In genomic region chr1:154698320-154699096, GRCh38 we compare ENCODE assay signal across 19 cellular contexts.
DNase-seq lines count a peak whose midpoint lies in the region; ATAC-seq, FAIRE-seq and TF ChIP-seq lines count a peak whose summit lies in the region.
"Had no signal": no experiment of that assay in that cellular context is flagged by ENCODE, and none has a peak within 500 bp of the region (broad histone marks: within the 10 kb centered on the region; RNA-seq: fewer than 3 reads in every experiment).

No MANE protein-coding gene starts in this region.

- H3K36me3 Mint-ChIP-seq in T-helper 2 cell treated with Interferon-gamma antibody and Interleukin-4, amounts not matched to agents 5 μg/mL and 100 μg/mL, for 36 hours (ENCODE audit: low read depth): no peaks in the 10 kb centered on the region

- no peak overlapping the region for H3K27ac Mint-ChIP-seq in T-helper 2 cell treated with Interferon-gamma antibody and Interleukin-4, amounts not matched to agents 5 μg/mL and 100 μg/mL, for 36 hours
- H3K27ac Mint-ChIP-seq: activated B cell treated with CpG ODN at 0.5 μM for 24 hours, H9 had no signal

- no peak overlapping the region for H3K4me3 Mint-ChIP-seq in T-helper 2 cell treated with Interferon-gamma antibody and Interleukin-4, amounts not matched to agents 5 μg/mL and 100 μg/mL, for 36 hours
- H3K4me3 Mint-ChIP-seq: activated B cell treated with CpG ODN at 0.5 μM for 24 hours, H9 had no signal

- no peak for TF ChIP-seq CTCF in GM20000 (IDR thresholded peaks at IDR 0.05; ENCODE audit: extremely low read depth, missing control alignments)

- peak; percentile 21 for ATAC-seq in Right ventricle myocardium superior (ENCODE audit: poor library complexity)
- ATAC-seq: left lung had no signal

- DNase-seq in Right ventricle myocardium superior (no peak), cardiac septum (ENCODE audit: low spot score) (no peak), kidney tubule cell (ENCODE audit: low spot score) (peak; percentile 44), urothelium cell line (ENCODE audit: low spot score) (peak; percentile 27), DMS153 (lab: John Stamatoyannopoulos, UW) (no peak), Kasumi-1 (lab: John Stamatoyannopoulos, UW) (no peak), GM20000 (ENCODE audit: low spot score) (no peak)
- peak; percentile 17 for DNase-seq in T-helper 2 cell treated with Interferon-gamma antibody and Interleukin-4, amounts not matched to agents 5 μg/mL and 100 μg/mL, for 36 hours (ENCODE audit: low spot score)
- DNase-seq: activated B cell treated with CpG ODN at 0.5 μM for 24 hours, amniotic stem cell, esophagus squamous epithelium, H9, hippocampal formation, KBM-7, left lung, NCI-H1694 treated with DMSO at 0.1 percent for 48 hours, NCI-H510A treated with DMSO at 0.1 percent for 48 hours, sigmoid colon had no signal

- peaks cover 4% of the 10 kb centered on the region for H3K27me3 Mint-ChIP-seq in T-helper 2 cell treated with Interferon-gamma antibody and Interleukin-4, amounts not matched to agents 5 μg/mL and 100 μg/mL, for 36 hours (ENCODE audit: low read depth)

- no peaks in the 10 kb centered on the region for H3K9me3 Mint-ChIP-seq in T-helper 2 cell treated with Interferon-gamma antibody and Interleukin-4, amounts not matched to agents 5 μg/mL and 100 μg/mL, for 36 hours
- H3K9me3 Mint-ChIP-seq: activated B cell treated with CpG ODN at 0.5 μM for 24 hours, H9 had no signal

- H3K4me1 Mint-ChIP-seq in T-helper 2 cell treated with Interferon-gamma antibody and Interleukin-4, amounts not matched to agents 5 μg/mL and 100 μg/mL, for 36 hours (ENCODE audit: low read depth): peaks cover 4% of the 10 kb centered on the region
- H3K4me1 Mint-ChIP-seq: activated B cell treated with CpG ODN at 0.5 μM for 24 hours, H9 had no signal

- FAIRE-seq in urothelium cell line (lab: Jason Lieb, UNC): no peak
- FAIRE-seq: colon had no signal

- intact Hi-C loops in Right ventricle myocardium superior (cut with DNase I): no loop called here
- intact Hi-C loops in cardiac septum (cut with DNase I): no loop called here

Comparison
In these comparisons a context has a peak if more than half of its experiments do, and no peak if none do; other contexts are left out.
1. DNase-seq: peak in T-helper 2 cell treated with Interferon-gamma antibody and Interleukin-4, amounts not matched to agents 5 μg/mL and 100 μg/mL, for 36 hours (single experiment), kidney tubule cell (single experiment) and urothelium cell line (single experiment); none in Right ventricle myocardium superior (single experiment), cardiac septum (single experiment), DMS153 (single experiment), Kasumi-1 (0 of 2) and GM20000 (single experiment).